Comparison of ENCODE assay signal across 22 cellular contexts in genomic region chr11:36432093-36432469, GRCh38.
DNase-seq lines count a peak whose midpoint lies in the region; ATAC-seq and TF ChIP-seq lines count a peak whose summit lies in the region.
"Had no signal": no experiment of that assay in that cellular context is flagged by ENCODE, and none has a peak within 500 bp of the region (broad histone marks: within the 10 kb centered on the region; RNA-seq: fewer than 3 reads in every experiment).

No MANE protein-coding gene starts in this region.

- H3K27me3 Mint-ChIP-seq in central memory CD8-positive, alpha-beta T cell, result no peaks in the 10 kb centered on the region
- H3K27me3 Mint-ChIP-seq in natural killer cell (ENCODE audit: low read depth in 2 of 2), result no peaks in the 10 kb centered on the region
- H3K27me3 Mint-ChIP-seq: B cell had no signal

- intact Hi-C loops in natural killer cell (cut with micrococcal nuclease), result no loop called here

- H3K4me3 ChIP-seq in SK-N-SH (ENCODE audit: low read depth in 2 of 2, low read length in 1 of 2), result no peak overlapping the region
- H3K4me3 ChIP-seq in MM.1S (ENCODE audit: low read length), result no peak overlapping the region
- H3K4me3 ChIP-seq in upper lobe of left lung, result no peak overlapping the region
- H3K4me3 ChIP-seq: GM23338, left lung, uterus had no signal

- POLR2A ChIA-PET in SK-N-SH (lab: Yijun Ruan, JAX), result no interaction called here

- no peaks in the 10 kb centered on the region for H3K79me2 ChIP-seq in SK-N-SH (ENCODE audit: insufficient read depth)
- no peaks in the 10 kb centered on the region for H3K79me2 ChIP-seq in MM.1S (ENCODE audit: low read length)

- no peak for TF ChIP-seq CTCF in SK-N-SH (IDR thresholded peaks at IDR 0.05)
- TF ChIP-seq CTCF in natural killer cell (IDR thresholded peaks at IDR 0.05), result no peak
- TF ChIP-seq CTCF in MM.1S (IDR thresholded peaks at IDR 0.05; ENCODE audit: low read length), result no peak
- no peak for TF ChIP-seq CTCF in upper lobe of left lung (IDR thresholded peaks at IDR 0.05)

- peaks cover 55% of the 10 kb centered on the region for H3K36me3 Mint-ChIP-seq in central memory CD8-positive, alpha-beta T cell (ENCODE audit: insufficient read depth)
- peaks cover 36% of the 10 kb centered on the region for H3K36me3 Mint-ChIP-seq in natural killer cell

- TF ChIP-seq EP300 in SK-N-SH (IDR thresholded peaks at IDR 0.05; ENCODE audit: borderline replicate concordance in 1 of 2, low read depth in 1 of 2, low read length in 1 of 2), result no peak
- no peak for TF ChIP-seq EP300 in upper lobe of left lung (IDR thresholded peaks at IDR 0.05)

- H3K36me3 ChIP-seq in SK-N-SH (replicated peaks in 1 of 2; ENCODE audit: control insufficient read depth in 1 of 2, insufficient read depth in 2 of 2, low read length in 1 of 2) (no peaks in the 10 kb centered on the region), MM.1S (replicated peaks; ENCODE audit: insufficient read depth, low read length) (no peaks in the 10 kb centered on the region), upper lobe of left lung (no peaks in the 10 kb centered on the region)
- H3K36me3 ChIP-seq: left lung, neutrophil, uterus had no signal

- CTCF ChIA-PET in SK-N-SH (lab: Yijun Ruan, JAX), result interaction anchor here (1.3 kb wide), 1 partner anchor 9 kb away, joined by 3 read pairs; no protein-coding TSS in a partner anchor

- DNase-seq in SK-N-SH (no peak), NCI-H226 (peak; percentile 1), natural killer cell (no peak), MM.1S (no peak), upper lobe of left lung (no peak), NCI-H1105 (lab: John Stamatoyannopoulos, UW) (no peak)
- no peak for DNase-seq in central memory CD8-positive, alpha-beta T cell (ENCODE audit: low spot score in 2 of 2)
- DNase-seq: activated CD8-positive, alpha-beta memory T cell treated with anti-CD3 and anti-CD28 coated beads, Interleukin-2, amount 50 U/mL, for 48 hours; COR-L47; DND-41; NCI-H2081; NCI-H510A treated with DMSO at 0.1 percent for 48 hours; stimulated activated CD4-positive, alpha-beta T cell treated with anti-CD3 and anti-CD28 coated beads, Interleukin-12 subunit alpha, Interleukin-12 subunit beta, amount 100 ng/mL, for 4 hours had no signal

- H3K27ac Mint-ChIP-seq in central memory CD8-positive, alpha-beta T cell (ENCODE audit: low read depth), result peak overlapping the region; percentile 46
- peak overlapping the region; percentile 80 to 90 for H3K27ac Mint-ChIP-seq in natural killer cell
- H3K27ac Mint-ChIP-seq: activated naive CD4-positive, alpha-beta T cell treated with anti-CD3 and anti-CD28 coated beads for 36 hours; B cell; GM23338 had no signal

- H3K9ac ChIP-seq in SK-N-SH, result no peak overlapping the region
- no peak overlapping the region for H3K9ac ChIP-seq in MM.1S (ENCODE audit: low read length)
- H3K9ac ChIP-seq: KMS-11 had no signal

- peaks cover 0 to 6% of the 10 kb centered on the region in 2 experiments; a peak in 2 of 4 replicates for H3K4me1 ChIP-seq in SK-N-SH (ENCODE audit: control insufficient read depth in 1 of 2, insufficient read depth in 2 of 2, low read depth in 1 of 2, low read length in 1 of 2)
- no peaks in the 10 kb centered on the region for H3K4me1 ChIP-seq in MM.1S (ENCODE audit: low read length)
- peaks cover 3 to 19% (median 15%) of the 10 kb centered on the region in 4 donors for H3K4me1 ChIP-seq in upper lobe of left lung

- H3K4me1 Mint-ChIP-seq in central memory CD8-positive, alpha-beta T cell, result peaks cover 58% of the 10 kb centered on the region
- peaks cover 63 to 68% of the 10 kb centered on the region in 2 donors for H3K4me1 Mint-ChIP-seq in natural killer cell
- H3K4me1 Mint-ChIP-seq: B cell, GM23338 had no signal

- H3K4me3 Mint-ChIP-seq in central memory CD8-positive, alpha-beta T cell, result no peak overlapping the region
- H3K4me3 Mint-ChIP-seq in natural killer cell, result no peak overlapping the region
- H3K4me3 Mint-ChIP-seq: activated naive CD4-positive, alpha-beta T cell treated with anti-CD3 and anti-CD28 coated beads for 36 hours; B cell; GM23338 had no signal

- H3K27ac ChIP-seq in SK-N-SH (ENCODE audit: low read depth in 2 of 2, low read length in 1 of 2) (peak overlapping the region in 1 of 2 experiments; percentile 22; a peak in 3 of 4 replicates), MM.1S (ENCODE audit: low read length) (no peak overlapping the region), upper lobe of left lung (peak overlapping the region in 1 of 4 donors; percentile 67)
- H3K27ac ChIP-seq: 22Rv1, KMS-11, neutrophil had no signal

- H2AFZ ChIP-seq in SK-N-SH (ENCODE audit: low read depth) (no peak overlapping the region), MM.1S (ENCODE audit: low read length) (no peak overlapping the region)
- H2AFZ ChIP-seq: GM23338 had no signal

- H3K9me3 Mint-ChIP-seq in central memory CD8-positive, alpha-beta T cell, result no peaks in the 10 kb centered on the region
- H3K9me3 Mint-ChIP-seq in natural killer cell, result no peaks in the 10 kb centered on the region
- H3K9me3 Mint-ChIP-seq: activated naive CD4-positive, alpha-beta T cell treated with anti-CD3 and anti-CD28 coated beads for 36 hours; GM23338 had no signal

- H3F3A ChIP-seq in SK-N-SH (replicated peaks; ENCODE audit: insufficient read depth) (no peaks in the 10 kb centered on the region), MM.1S (ENCODE audit: insufficient read depth, low read length) (no peaks in the 10 kb centered on the region)

- no peak for TF ChIP-seq POLR2A in upper lobe of left lung (IDR thresholded peaks at IDR 0.05)

- no peak for TF ChIP-seq RAD21 in SK-N-SH (IDR thresholded peaks at IDR 0.05; ENCODE audit: low read length)

- H3K4me2 ChIP-seq in SK-N-SH (no peak overlapping the region), MM.1S (ENCODE audit: low read depth, low read length) (no peak overlapping the region)
- H3K4me2 ChIP-seq: GM23338, KMS-11 had no signal

- H3K9me3 ChIP-seq in SK-N-SH (no peaks in the 10 kb centered on the region), MM.1S (replicated peaks; ENCODE audit: insufficient read depth, low read length) (no peaks in the 10 kb centered on the region), upper lobe of left lung (no peaks in the 10 kb centered on the region)
- H3K9me3 ChIP-seq: left lung, neutrophil, uterus had no signal

- WGBS in SK-N-SH (ENCODE audit: low lambda C conversion rate), result 51% methylated on average over 2 of the region's 2 CpGs
- WGBS in upper lobe of left lung, 2 donors, result 83 to 84% methylated on average over 2 of the region's 2 CpGs

- H3K9me2 ChIP-seq in SK-N-SH (no peaks in the 10 kb centered on the region), MM.1S (replicated peaks; ENCODE audit: insufficient read depth, low read length) (no peaks in the 10 kb centered on the region)

- H3K27me3 ChIP-seq in SK-N-SH (ENCODE audit: insufficient read depth) (no peaks in the 10 kb centered on the region), MM.1S (replicated peaks; ENCODE audit: insufficient read depth, low read length) (no peaks in the 10 kb centered on the region), upper lobe of left lung (no peaks in the 10 kb centered on the region)
- H3K27me3 ChIP-seq: left lung, neutrophil, uterus had no signal

- ATAC-seq in SK-N-SH treated with all-trans-retinoic acid at 6 μM for 48 hours (peak; percentile 55), natural killer cell (no peak), upper lobe of left lung (ENCODE audit: low FRiP score in 2 of 2) (no peak)
- ATAC-seq in central memory CD8-positive, alpha-beta T cell (replicated peaks; ENCODE audit: extremely low read depth, poor library complexity, severe bottlenecking), result no peak
- ATAC-seq: GM23338 had no signal

- H4K20me1 ChIP-seq in SK-N-SH (ENCODE audit: insufficient read depth), result no peaks in the 10 kb centered on the region
- H4K20me1 ChIP-seq in MM.1S (ENCODE audit: insufficient read depth, low read length), result no peaks in the 10 kb centered on the region

TF ChIP-seq in SK-N-SH treated with all-trans-retinoic acid at 6 μM for 48 hours, 23 proteins besides CTCF, POLR2A, EP300 and RAD21 (continues in another document):
- no peak for TF ChIP-seq CSRNP3 (CRISPR knock-in tag; IDR thresholded peaks at IDR 0.05)

TF ChIP-seq in SK-N-SH, 30 proteins besides CTCF, POLR2A, EP300 and RAD21:
- TF ChIP-seq SMC3 (IDR thresholded peaks at IDR 0.05; ENCODE audit: low read depth, low read length) (no peak), RFX5 (IDR thresholded peaks at IDR 0.05; ENCODE audit: low read length) (no peak), JUND (IDR thresholded peaks at IDR 0.05) (no peak), TEAD4 (IDR thresholded peaks at IDR 0.05; ENCODE audit: borderline replicate concordance, insufficient read depth) (no peak), FOXJ3 (CRISPR knock-in tag; IDR thresholded peaks at IDR 0.05) (no peak)
